9 cellular contexts compared by ENCODE assay signal in the genomic region with DNA sequence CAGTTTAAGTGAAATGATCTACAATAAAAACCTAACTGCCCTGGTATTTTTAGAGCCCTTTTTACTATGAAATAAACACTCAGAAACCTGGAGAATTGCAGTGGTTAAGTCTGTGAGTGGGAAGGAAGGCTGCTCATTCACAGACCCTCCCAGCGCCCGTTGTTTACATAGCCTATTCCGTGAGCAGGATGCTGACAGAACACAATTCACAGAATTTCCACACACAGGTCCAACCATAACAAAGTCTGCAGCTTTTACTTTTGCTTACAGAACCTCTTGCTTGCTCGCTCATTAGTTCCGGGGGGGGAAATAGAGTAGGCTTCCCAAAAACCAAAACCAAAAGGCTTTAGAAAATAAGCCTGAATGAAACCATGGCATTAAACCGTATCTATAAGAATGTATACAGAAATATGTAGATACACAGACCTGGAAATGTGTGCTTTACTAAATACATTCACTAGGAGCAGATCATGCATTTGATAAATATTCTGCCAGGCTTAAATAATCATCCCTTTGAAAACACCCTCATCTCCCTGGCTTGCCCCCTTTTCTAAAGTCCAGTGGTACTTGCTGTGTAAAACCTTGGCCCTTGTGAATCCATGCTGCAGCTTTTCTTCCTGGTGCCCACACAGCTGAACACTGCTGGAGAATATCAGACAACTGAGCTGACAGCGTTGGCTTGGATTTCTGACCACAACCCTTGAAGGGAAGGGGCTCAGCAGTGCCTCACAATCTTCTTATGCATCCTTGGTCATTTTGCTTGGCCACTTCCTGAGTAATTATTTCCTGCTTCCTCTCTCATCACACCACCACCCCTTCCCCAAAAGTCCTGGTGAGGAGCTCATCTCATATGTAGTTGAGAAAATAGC.
DNase-seq lines count a peak whose midpoint lies in the region; ATAC-seq, FAIRE-seq and TF ChIP-seq lines count a peak whose summit lies in the region.
"Had no signal": no experiment of that assay in that cellular context is flagged by ENCODE, and none has a peak within 500 bp of the region (broad histone marks: within the 10 kb centered on the region; RNA-seq: fewer than 3 reads in every experiment).

No MANE protein-coding gene starts in this region.

- H3K27me3 ChIP-seq in K562 (ENCODE audit: control insufficient read depth in 2 of 2, insufficient read depth in 2 of 2, low read length in 2 of 2) (no peaks in the 10 kb centered on the region), liver (ENCODE audit: control insufficient read depth in 4 of 4, insufficient read depth in 4 of 4, low read length in 3 of 4) (no peaks in the 10 kb centered on the region), mammary epithelial cell (ENCODE audit: insufficient read depth, low read length) (no peaks in the 10 kb centered on the region)

- BruUV-seq in K562 (replicated peaks; lab: Mats Ljungman, UMichigan): no TSS peak
- no TSS peak for BruUV-seq in mammary epithelial cell (replicated peaks; lab: Mats Ljungman, UMichigan)

- WGBS in K562 (ENCODE audit: insufficient coverage, low coverage, missing lambda C conversion rate): 28% methylated on average over 7 of the region's 7 CpGs
- WGBS in liver: 32% methylated on average over 7 of the region's 7 CpGs
- 71% methylated on average over 7 of the region's 7 CpGs for WGBS in mammary epithelial cell (ENCODE audit: low coverage, missing lambda C conversion rate)

- no peak overlapping the region for H3K9ac ChIP-seq in K562 (ENCODE audit: insufficient read depth in 1 of 2, low read depth in 2 of 2, low read length in 2 of 2)
- peak overlapping the region in 1 of 2 donors; percentile 33 for H3K9ac ChIP-seq in liver (ENCODE audit: low read depth in 1 of 2, low read length in 2 of 2)
- no peak overlapping the region for H3K9ac ChIP-seq in mammary epithelial cell (ENCODE audit: insufficient read depth, low read length)

- intact Hi-C loops in K562 (cut with micrococcal nuclease): no loop called here
- intact Hi-C loops in mammary epithelial cell (cut with micrococcal nuclease): no loop called here

- H4K20me1 ChIP-seq in K562 (replicated peaks; ENCODE audit: control insufficient read depth, insufficient read depth, low read length) (no peaks in the 10 kb centered on the region), mammary epithelial cell (ENCODE audit: insufficient read depth, low read length) (no peaks in the 10 kb centered on the region)

- H3K27me3 Mint-ChIP-seq in activated T-cell treated with anti-CD3 and anti-CD28 coated beads, Interleukin-2, amount 50 U/mL, for 4 hours (ENCODE audit: low read depth): no peaks in the 10 kb centered on the region
- H3K27me3 Mint-ChIP-seq in type B pancreatic cell: no peaks in the 10 kb centered on the region

- H3K79me2 ChIP-seq in K562 (ENCODE audit: control insufficient read depth, insufficient read depth, low read length) (no peaks in the 10 kb centered on the region), mammary epithelial cell (ENCODE audit: insufficient read depth, low read length) (no peaks in the 10 kb centered on the region)

- no peak overlapping the region for H3K4me2 ChIP-seq in K562 (ENCODE audit: insufficient read depth, low read length)
- H3K4me2 ChIP-seq in mammary epithelial cell (ENCODE audit: insufficient read depth, low read depth, low read length): no peak overlapping the region

- peaks cover 7% of the 10 kb centered on the region for H3K36me3 Mint-ChIP-seq in activated T-cell treated with anti-CD3 and anti-CD28 coated beads, Interleukin-2, amount 50 U/mL, for 4 hours (ENCODE audit: insufficient read depth)
- peaks cover 5% of the 10 kb centered on the region for H3K36me3 Mint-ChIP-seq in type B pancreatic cell

- H3K9me3 ChIP-seq in K562 (replicated peaks; ENCODE audit: control insufficient read depth, insufficient read depth, low read depth, low read length): no peaks in the 10 kb centered on the region
- no peaks in the 10 kb centered on the region for H3K9me3 ChIP-seq in liver (ENCODE audit: control insufficient read depth in 4 of 4, low read length in 3 of 4)
- H3K9me3 ChIP-seq in mammary epithelial cell (replicated peaks; ENCODE audit: insufficient read depth, low read length): no peaks in the 10 kb centered on the region

- no peak overlapping the region for H3K27ac ChIP-seq in K562 (ENCODE audit: extremely low read depth, low read depth, low read length)
- H3K27ac ChIP-seq in liver (ENCODE audit: low read depth in 1 of 2, low read length in 2 of 2): no peak overlapping the region
- no peak overlapping the region for H3K27ac ChIP-seq in mammary epithelial cell (ENCODE audit: insufficient read depth, low read depth, low read length)

- DNase-seq in activated T-cell treated with anti-CD3 and anti-CD28 coated beads, Interleukin-2, amount 50 U/mL, for 4 hours: no peak
- no peak for DNase-seq in activated T-cell treated with anti-CD3 and anti-CD28 coated beads, Interleukin-2, amount 50 U/mL, for 48 hours
- DNase-seq in K562 (ENCODE audit: extremely low read depth in 1 of 4, low spot score in 3 of 4) (no peak), type B pancreatic cell (ENCODE audit: extremely low spot score, unreplicated experiment) (no peak), mammary epithelial cell (no peak), germinal center (ENCODE audit: low spot score) (no peak), COLO829 (ENCODE audit: low spot score) (no peak)
- DNase-seq: DMS53 had no signal

- peaks cover 20% of the 10 kb centered on the region for H3K4me1 Mint-ChIP-seq in activated T-cell treated with anti-CD3 and anti-CD28 coated beads, Interleukin-2, amount 50 U/mL, for 4 hours (ENCODE audit: low read depth)
- peaks cover 25% of the 10 kb centered on the region for H3K4me1 Mint-ChIP-seq in type B pancreatic cell (ENCODE audit: unreplicated experiment)

- dilution Hi-C loops in mammary epithelial cell (cut with HindIII; ENCODE audit: low sequenced_read_pairs): no loop called here

- TF ChIP-seq RAD21 in K562 (CRISPR knock-in tag; conservative IDR thresholded peaks at IDR 0.05 in 1 of 2, IDR thresholded peaks at IDR 0.05 in 1 of 2): no peak
- TF ChIP-seq RAD21 in liver (IDR thresholded peaks at IDR 0.05): peak in 1 of 2 donors; percentile 13

- in situ Hi-C loops in K562 (cut with MboI): no loop called here
- in situ Hi-C loops in mammary epithelial cell (cut with MboI; ENCODE audit: low sequenced_read_pairs in 2 of 2): no loop called here

- H3K4me1 ChIP-seq in K562 (replicated peaks in 1 of 2; ENCODE audit: control insufficient read depth in 2 of 2, insufficient read depth in 2 of 2, low read length in 2 of 2): peaks cover 0 to 10% of the 10 kb centered on the region in 2 experiments; a peak in 3 of 5 replicates
- H3K4me1 ChIP-seq in liver (ENCODE audit: control insufficient read depth in 4 of 4, insufficient read depth in 4 of 4, low read length in 3 of 4): no peaks in the 10 kb centered on the region
- H3K4me1 ChIP-seq in mammary epithelial cell (ENCODE audit: insufficient read depth, low read length): peaks cover 7% of the 10 kb centered on the region

- no peak for FAIRE-seq in K562 (lab: Jason Lieb, UNC)

- TF ChIP-seq EP300 in K562 (IDR thresholded peaks at IDR 0.05; ENCODE audit: low read length): no peak

- H3K27ac Mint-ChIP-seq in type B pancreatic cell: no peak overlapping the region

- H2AFZ ChIP-seq in K562 (ENCODE audit: low read depth, low read length) (no peak overlapping the region), mammary epithelial cell (ENCODE audit: low read depth, low read length) (no peak overlapping the region)

- POLR2A ChIA-PET in K562 (lab: Yijun Ruan, JAX): interaction anchor here (1.0 to 1.4 kb wide), 2 partner anchors 10 to 11 kb away, joined by 3 to 6 read pairs; no protein-coding TSS in a partner anchor

- CTCF ChIA-PET in K562 (lab: Yijun Ruan, JAX; ENCODE audit: low intra/inter-chr PET ratio) (interaction anchor here (0.6 kb wide), 1 partner anchor 9 kb away, joined by 3 read pairs; no protein-coding TSS in a partner anchor), mammary epithelial cell (lab: Charles Lee; ENCODE audit: low non-redundant PET) (no interaction called here)

- H3K9me3 Mint-ChIP-seq in activated T-cell treated with anti-CD3 and anti-CD28 coated beads, Interleukin-2, amount 50 U/mL, for 4 hours: no peaks in the 10 kb centered on the region
- peaks cover 4% of the 10 kb centered on the region for H3K9me3 Mint-ChIP-seq in type B pancreatic cell

- no peak overlapping the region for H3K4me3 Mint-ChIP-seq in activated T-cell treated with anti-CD3 and anti-CD28 coated beads, Interleukin-2, amount 50 U/mL, for 4 hours
- peak overlapping the region; percentile 16 for H3K4me3 Mint-ChIP-seq in type B pancreatic cell

- H3K4me3 ChIP-seq in K562 (no peak overlapping the region), liver (ENCODE audit: low read depth in 1 of 3, low read length in 3 of 3) (no peak overlapping the region), mammary epithelial cell (replicated peaks in 1 of 3; ENCODE audit: insufficient read depth in 1 of 3, low read depth in 2 of 3, low read length in 3 of 3) (no peak overlapping the region)

- TF ChIP-seq CTCF in K562 (IDR thresholded peaks at IDR 0.05 in 2 of 3, conservative IDR thresholded peaks at IDR 0.05 in 1 of 3; ENCODE audit: insufficient read depth in 2 of 3, low read depth in 1 of 3, low read length in 3 of 3) (no peak), liver (IDR thresholded peaks at IDR 0.05; ENCODE audit: low read depth, low read length, missing input control) (no peak), type B pancreatic cell (conservative IDR thresholded peaks at IDR 0.05) (no peak), mammary epithelial cell (conservative IDR thresholded peaks at IDR 0.05 in 1 of 2, IDR thresholded peaks at IDR 0.05 in 1 of 2; ENCODE audit: extremely low read depth in 1 of 2, insufficient read depth in 1 of 2, low read depth in 1 of 2, low read length in 2 of 2) (no peak)

- no peak for TF ChIP-seq POLR2A in K562 (conservative IDR thresholded peaks at IDR 0.05)

- ATAC-seq in activated T-cell treated with anti-CD3 and anti-CD28 coated beads, Interleukin-2, amount 50 U/mL, for 4 hours: peak; percentile 32 to 66
- ATAC-seq in K562: no peak

- H3K36me3 ChIP-seq in K562 (ENCODE audit: control insufficient read depth, insufficient read depth, low read length) (no peaks in the 10 kb centered on the region), liver (ENCODE audit: control insufficient read depth in 4 of 4, insufficient read depth in 3 of 4, low read depth in 1 of 4, low read length in 3 of 4) (no peaks in the 10 kb centered on the region), mammary epithelial cell (ENCODE audit: insufficient read depth, low read length) (no peaks in the 10 kb centered on the region)

- H3K9me1 ChIP-seq in K562 (ENCODE audit: control insufficient read depth, insufficient read depth, low read length): no peaks in the 10 kb centered on the region

TF ChIP-seq in K562, 482 proteins besides CTCF, POLR2A, EP300 and RAD21 (continues in another document):
- TF ChIP-seq SMARCA4 (IDR thresholded peaks at IDR 0.05): no peak
- TF ChIP-seq ZBTB8A (IDR thresholded peaks at IDR 0.05; ENCODE audit: partially characterized antibody): no peak
- no peak for TF ChIP-seq CBFB (CRISPR knock-in tag; IDR thresholded peaks at IDR 0.05)

TF ChIP-seq in liver, 16 proteins besides CTCF, POLR2A, EP300 and RAD21 (continues in another document):
- no peak for TF ChIP-seq HNF4G (IDR thresholded peaks at IDR 0.05)
- TF ChIP-seq SP1 (IDR thresholded peaks at IDR 0.05): peak; percentile 43
- TF ChIP-seq TAF1 (conservative IDR thresholded peaks at IDR 0.05): no peak
- no peak for TF ChIP-seq RXRA (IDR thresholded peaks at IDR 0.05)
- TF ChIP-seq HNF4A (conservative IDR thresholded peaks at IDR 0.05): peak in 1 of 2 donors; percentile 20
